In the genomic region with DNA sequence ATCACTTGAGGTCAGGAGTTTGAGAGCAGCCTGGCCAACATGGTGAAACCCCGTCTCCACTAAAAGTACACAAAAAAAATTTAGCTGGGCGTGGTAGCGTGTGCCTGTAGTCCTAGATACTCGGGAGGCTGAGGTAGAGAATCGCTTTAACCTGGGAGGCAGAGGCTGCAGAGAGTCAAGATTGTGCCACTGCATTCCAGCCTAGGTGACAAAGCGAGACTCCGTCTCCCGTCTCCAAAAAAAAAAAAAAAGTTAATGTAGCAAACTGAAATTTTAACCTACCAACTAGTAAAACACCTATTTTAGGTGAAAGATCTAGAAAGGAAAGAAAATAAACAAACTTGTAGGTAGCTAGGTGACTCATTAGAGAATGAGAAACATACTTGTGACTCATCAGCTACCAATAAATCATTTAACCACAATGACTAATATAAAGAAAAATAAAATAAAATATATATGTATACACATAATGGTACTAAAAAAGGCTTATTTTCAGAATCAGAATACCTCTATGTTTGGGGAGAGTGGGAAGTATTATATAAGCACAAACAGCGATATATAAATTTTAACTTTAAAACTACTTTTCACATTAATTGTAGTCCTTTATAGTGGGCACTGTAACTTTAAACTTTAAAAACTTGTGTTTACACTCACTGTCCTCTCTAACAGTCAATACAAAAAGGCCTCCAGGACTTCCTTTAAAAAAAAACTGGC, we compare ENCODE assay signal across 8 cellular contexts. TPM values are rescaled to one million over a fixed set of nuclear protein-coding genes. Genes with fewer than 3 reads are reported as not detected.
DNase-seq lines count a peak whose midpoint lies in the region; ATAC-seq and TF ChIP-seq lines count a peak whose summit lies in the region.

No MANE protein-coding gene starts in this region.

- CTCF ChIA-PET in CD4-positive, alpha-beta T cell (lab: Charles Lee): interaction anchor here (0.6 to 1.4 kb wide), 4 partner anchors 17 to 290 kb away, joined by 3 to 5 read pairs (median 4); no protein-coding TSS in a partner anchor

- ATAC-seq in CD4-positive, alpha-beta T cell (ENCODE audit: poor library complexity): peak; percentile 83
- ATAC-seq in GM21390 (IDR thresholded peaks at IDR 0.05; ENCODE audit: unreplicated experiment): peak; percentile 74
- ATAC-seq in natural killer cell treated with Interleukin-12 subunit alpha and Interleukin-12 subunit beta and Interleukin-15 and Interleukin-18, amount 100 ng/mL, for 72 hours: peak; percentile 50 to 83

- H3K27me3 ChIP-seq in CD4-positive, alpha-beta T cell (ENCODE audit: control insufficient read depth, insufficient read depth, low read length): no peaks in the 10 kb centered on the region
- H3K27me3 ChIP-seq in Karpas-422 (ENCODE audit: low read length) (no peaks in the 10 kb centered on the region), adipocyte (replicated peaks; ENCODE audit: control insufficient read depth, insufficient read depth, low read length) (no peaks in the 10 kb centered on the region), MM.1S (replicated peaks; ENCODE audit: insufficient read depth, low read length) (no peaks in the 10 kb centered on the region)

- peaks cover 22% of the 10 kb centered on the region for H3K4me1 ChIP-seq in Karpas-422 (ENCODE audit: low read length)
- H3K4me1 ChIP-seq in adipocyte (ENCODE audit: control insufficient read depth, insufficient read depth, low read length): peaks cover 27% of the 10 kb centered on the region
- H3K4me1 ChIP-seq in MM.1S (ENCODE audit: low read length): no peaks in the 10 kb centered on the region

- peaks cover 97% of the 10 kb centered on the region for H3K79me2 ChIP-seq in Karpas-422 (ENCODE audit: low read length)
- peaks cover 28% of the 10 kb centered on the region for H3K79me2 ChIP-seq in MM.1S (ENCODE audit: low read length)

- POLR2A ChIA-PET in CD4-positive, alpha-beta T cell (lab: Charles Lee): interaction anchor here (0.6 kb wide), 2 partner anchors 195 to 202 kb away, joined by 3 to 4 read pairs; no protein-coding TSS in a partner anchor

- peaks cover 16% of the 10 kb centered on the region for H3K36me3 ChIP-seq in Karpas-422 (ENCODE audit: insufficient read depth, low read length)
- peaks cover 3% of the 10 kb centered on the region for H3K36me3 ChIP-seq in adipocyte (ENCODE audit: control insufficient read depth, insufficient read depth, low read length, severe bottlenecking)
- H3K36me3 ChIP-seq in MM.1S (replicated peaks; ENCODE audit: insufficient read depth, low read length): no peaks in the 10 kb centered on the region

- no peaks in the 10 kb centered on the region for H3K9me3 ChIP-seq in CD4-positive, alpha-beta T cell (ENCODE audit: control insufficient read depth, low read length)
- H3K9me3 ChIP-seq in Karpas-422 (ENCODE audit: low read length) (no peaks in the 10 kb centered on the region), adipocyte (ENCODE audit: control insufficient read depth, low read length) (no peaks in the 10 kb centered on the region), MM.1S (replicated peaks; ENCODE audit: insufficient read depth, low read length) (no peaks in the 10 kb centered on the region)

- H3K36me3 Mint-ChIP-seq in CD4-positive, alpha-beta T cell (ENCODE audit: low read depth): peaks cover 64% of the 10 kb centered on the region
- H3K36me3 Mint-ChIP-seq in natural killer cell treated with Interleukin-12 subunit alpha and Interleukin-12 subunit beta and Interleukin-15 and Interleukin-18, amount 100 ng/mL, for 72 hours: peaks cover 15% of the 10 kb centered on the region

- no peaks in the 10 kb centered on the region for H3K27me3 Mint-ChIP-seq in CD4-positive, alpha-beta T cell
- no peaks in the 10 kb centered on the region for H3K27me3 Mint-ChIP-seq in natural killer cell treated with Interleukin-12 subunit alpha and Interleukin-12 subunit beta and Interleukin-15 and Interleukin-18, amount 100 ng/mL, for 72 hours

- H2AFZ ChIP-seq in Karpas-422 (ENCODE audit: low read length) (no peak overlapping the region), MM.1S (ENCODE audit: low read length) (no peak overlapping the region)

- H3K4me2 ChIP-seq in Karpas-422 (ENCODE audit: low read depth, low read length, poor library complexity, severe bottlenecking): no peak overlapping the region
- H3K4me2 ChIP-seq in MM.1S (ENCODE audit: low read depth, low read length): no peak overlapping the region

- peaks cover 69% of the 10 kb centered on the region for H3K4me1 Mint-ChIP-seq in CD4-positive, alpha-beta T cell (ENCODE audit: low read depth)
- peaks cover 35 to 46% of the 10 kb centered on the region in 2 donors for H3K4me1 Mint-ChIP-seq in natural killer cell treated with Interleukin-12 subunit alpha and Interleukin-12 subunit beta and Interleukin-15 and Interleukin-18, amount 100 ng/mL, for 72 hours (ENCODE audit: low read depth in 2 of 2)

- peak overlapping the region; percentile 85 for H3K27ac Mint-ChIP-seq in CD4-positive, alpha-beta T cell
- H3K27ac Mint-ChIP-seq in natural killer cell treated with Interleukin-12 subunit alpha and Interleukin-12 subunit beta and Interleukin-15 and Interleukin-18, amount 100 ng/mL, for 72 hours: peak overlapping the region; percentile 70 to 73

- H3K9me3 Mint-ChIP-seq in CD4-positive, alpha-beta T cell: no peaks in the 10 kb centered on the region
- H3K9me3 Mint-ChIP-seq in natural killer cell treated with Interleukin-12 subunit alpha and Interleukin-12 subunit beta and Interleukin-15 and Interleukin-18, amount 100 ng/mL, for 72 hours: no peaks in the 10 kb centered on the region

- DNase-seq in CD4-positive, alpha-beta T cell: peak in 8 of 10 experiments; percentile 2 to 37 (median 12)
- DNase-seq in Karpas-422 (no peak), adipocyte (ENCODE audit: low read depth) (peak; percentile 36), MM.1S (no peak), NCI-H146 treated with DMSO at 0.1 percent for 48 hours (lab: John Stamatoyannopoulos, UW; ENCODE audit: unreplicated experiment) (no peak), DMS79 treated with DMSO at 0.1 percent for 48 hours (lab: John Stamatoyannopoulos, UW) (no peak)
- DNase-seq in natural killer cell treated with Interleukin-12 subunit alpha and Interleukin-12 subunit beta and Interleukin-15 and Interleukin-18, amount 100 ng/mL, for 72 hours (ENCODE audit: low spot score): no peak

- H3K4me3 ChIP-seq in Karpas-422 (ENCODE audit: low read length) (no peak overlapping the region), adipocyte (ENCODE audit: low read length) (no peak overlapping the region), MM.1S (ENCODE audit: low read length) (no peak overlapping the region)

- H3K27ac ChIP-seq in CD4-positive, alpha-beta T cell (ENCODE audit: low read depth, low read length): peak overlapping the region; percentile 37
- H3K27ac ChIP-seq in Karpas-422 (ENCODE audit: low read length) (peak overlapping the region; percentile 0; the same call in 1 of the 2 replicates), MM.1S (ENCODE audit: low read length) (no peak overlapping the region)

- H3K9ac ChIP-seq in Karpas-422 (ENCODE audit: low read length) (no peak overlapping the region), adipocyte (ENCODE audit: low read length) (no peak overlapping the region), MM.1S (ENCODE audit: low read length) (no peak overlapping the region)

- no peak for TF ChIP-seq CTCF in CD4-positive, alpha-beta T cell (IDR thresholded peaks at IDR 0.05)
- no peak for TF ChIP-seq CTCF in MM.1S (IDR thresholded peaks at IDR 0.05; ENCODE audit: low read length)

- no peaks in the 10 kb centered on the region for H3K9me2 ChIP-seq in Karpas-422 (replicated peaks; ENCODE audit: insufficient read depth, low read length)
- no peaks in the 10 kb centered on the region for H3K9me2 ChIP-seq in MM.1S (replicated peaks; ENCODE audit: insufficient read depth, low read length)

- no peaks in the 10 kb centered on the region for H3F3A ChIP-seq in MM.1S (ENCODE audit: insufficient read depth, low read length)

- peak overlapping the region; percentile 54 for H3K4me3 Mint-ChIP-seq in CD4-positive, alpha-beta T cell
- H3K4me3 Mint-ChIP-seq in natural killer cell treated with Interleukin-12 subunit alpha and Interleukin-12 subunit beta and Interleukin-15 and Interleukin-18, amount 100 ng/mL, for 72 hours: peak overlapping the region; percentile 4

- intact Hi-C loops in CD4-positive, alpha-beta T cell (cut with DNase I, micrococcal nuclease): no loop called here

- H4K20me1 ChIP-seq in Karpas-422 (ENCODE audit: insufficient read depth, low read depth, low read length) (no peaks in the 10 kb centered on the region), MM.1S (ENCODE audit: insufficient read depth, low read length) (no peaks in the 10 kb centered on the region)

RNA-seq across cellular contexts. Expression of gene DARS1, which starts 36.6 kb away (rescaled TPM):
- total RNA-seq in CD4-positive, alpha-beta T cell: 10 to 100 TPM; 38.2 to 41.7 TPM
- total RNA-seq in Karpas-422 (2014; rRNA removed; shearing (Covaris generic); ENCODE audit: low replicate concordance): 131 and 185 TPM in 2 replicates
- total RNA-seq in natural killer cell treated with Interleukin-12 subunit alpha and Interleukin-12 subunit beta and Interleukin-15 and Interleukin-18, amount 100 ng/mL, for 72 hours: 100 to 1,000 TPM; 113 to 116 TPM

Comparison
In these comparisons a context has a peak if more than half of its experiments do, and no peak if none do; other contexts are left out.
1. DNase-seq: peak in CD4-positive, alpha-beta T cell (8 of 10) and adipocyte (single experiment); none in Karpas-422 (single experiment), natural killer cell treated with Interleukin-12 subunit alpha and Interleukin-12 subunit beta and Interleukin-15 and Interleukin-18, amount 100 ng/mL, for 72 hours (single experiment), MM.1S (single experiment), NCI-H146 treated with DMSO at 0.1 percent for 48 hours (single experiment) and DMS79 treated with DMSO at 0.1 percent for 48 hours (single experiment).
2. Peak in every context shown above with its lines, with median percentiles within 50 percentile points of each other: ATAC-seq.